25 cellular contexts compared by ENCODE assay signal in the genomic region with DNA sequence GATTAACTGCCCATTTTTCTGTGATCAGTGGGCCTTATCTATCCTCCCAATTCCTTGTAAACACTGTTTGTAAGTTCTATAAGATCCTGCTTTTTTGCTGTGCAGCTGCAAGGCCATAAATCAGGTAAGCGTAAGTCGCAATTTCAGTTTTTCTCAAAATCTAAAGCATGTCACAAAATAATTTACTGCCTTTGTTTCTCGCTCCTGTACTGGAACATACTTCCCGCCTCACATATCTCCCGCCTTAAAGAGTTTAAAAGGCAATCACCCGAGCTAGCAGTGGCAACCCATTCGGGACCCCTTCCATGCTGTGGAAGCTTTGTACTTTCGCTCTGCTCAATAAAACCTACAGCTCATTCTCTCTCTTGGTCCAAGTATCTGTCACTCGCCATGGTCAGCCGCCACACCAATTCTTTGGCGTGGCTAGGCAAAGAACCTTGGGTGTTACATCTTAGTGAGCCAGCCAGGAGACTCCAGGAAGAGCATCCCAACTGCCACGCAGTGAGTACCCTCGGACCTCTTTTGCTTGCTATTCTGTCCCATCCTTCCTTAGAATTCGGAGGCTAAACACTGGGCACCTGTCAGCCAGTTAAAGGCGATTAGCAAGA.
"Had no signal": no experiment of that assay in that cellular context is flagged by ENCODE, and none has a peak within 500 bp of the region (broad histone marks: within the 10 kb centered on the region; RNA-seq: fewer than 3 reads in every experiment).

No MANE protein-coding gene starts in this region.

- H3K27ac ChIP-seq: breast epithelium, gastroesophageal sphincter, heart left ventricle, left lung, transverse colon, uterus had no signal

- H3K4me3 ChIP-seq: breast epithelium, gastroesophageal sphincter, heart left ventricle, left lung, mucosa of descending colon, transverse colon, uterus had no signal

- H3K9me3 ChIP-seq: gastroesophageal sphincter, left lung, mucosa of descending colon, transverse colon, uterus had no signal

- H3K36me3 ChIP-seq: breast epithelium, gastroesophageal sphincter, heart left ventricle, left lung, transverse colon, uterus had no signal

- H3K27me3 Mint-ChIP-seq: activated B cell treated with CpG ODN at 0.5 μM for 24 hours; activated CD4-positive, alpha-beta memory T cell treated with anti-CD3 and anti-CD28 coated beads for 36 hours; naive B cell had no signal

- FAIRE-seq: astrocyte, kidney had no signal

- H3K27ac Mint-ChIP-seq: activated B cell treated with CpG ODN at 0.5 μM for 24 hours; activated CD4-positive, alpha-beta memory T cell treated with anti-CD3 and anti-CD28 coated beads for 36 hours had no signal

- ATAC-seq: gastroesophageal sphincter; heart left ventricle; left lung; stimulated activated naive CD8-positive, alpha-beta T cell treated with anti-CD3 and anti-CD28 coated beads, Interleukin-15, Interleukin-2, amounts not matched to agents 100 U/mL and 50 U/mL, for 24 hours had no signal

- H3K4me3 Mint-ChIP-seq: activated B cell treated with CpG ODN at 0.5 μM for 24 hours; activated CD4-positive, alpha-beta memory T cell treated with anti-CD3 and anti-CD28 coated beads for 36 hours had no signal

- H3K27me3 ChIP-seq: breast epithelium, gastroesophageal sphincter, heart left ventricle, left lung, transverse colon, uterus had no signal

- H3K9me3 Mint-ChIP-seq: activated B cell treated with CpG ODN at 0.5 μM for 24 hours had no signal

- H3K4me1 ChIP-seq: breast epithelium, transverse colon, uterus had no signal

- DNase-seq: activated B cell treated with CpG ODN at 0.5 μM for 24 hours; activated CD4-positive, alpha-beta memory T cell treated with anti-CD3 and anti-CD28 coated beads for 36 hours; activated CD4-positive, alpha-beta T cell treated with anti-CD3 and anti-CD28 coated beads for 4 hours; activated effector memory CD4-positive, alpha-beta T cell treated with Interleukin-2 at 50 U/mL for 16 hours; activated naive CD4-positive, alpha-beta T cell treated with anti-CD3 and anti-CD28 coated beads, Interleukin-2, amount 50 U/mL, for 16 hours; activated T-cell treated with anti-CD3 and anti-CD28 coated beads, Interleukin-2, amount 50 U/mL, for 1 hour; cerebellar nuclear complex; cortex of kidney; heart left ventricle; kidney; left lung; mucosa of descending colon; naive B cell; occipital lobe; retina; stimulated activated CD4-positive, alpha-beta T cell treated with anti-CD3 and anti-CD28 coated beads, Interleukin-12 subunit alpha, Interleukin-12 subunit beta, amount 100 ng/mL, for 4 hours; stimulated activated CD4-positive, alpha-beta T cell treated with anti-CD3 and anti-CD28 coated beads, Interleukin-1b, Interleukin-23, amount 100 ng/mL, for 48 hours; stimulated activated CD8-positive, alpha-beta memory T cell treated with anti-CD3 and anti-CD28 coated beads, Interleukin-4, amount 100 ng/mL, for 48 hours; stimulated activated naive CD8-positive, alpha-beta T cell treated with anti-CD3 and anti-CD28 coated beads, Interleukin-15, Interleukin-2, amounts not matched to agents 100 U/mL and 50 U/mL, for 24 hours; substantia nigra; transverse colon; uterus had no signal
